In genomic region chr12:116060765-116061164, GRCh38 we compare ENCODE assay signal across 8 cellular contexts.
DNase-seq lines count a peak whose midpoint lies in the region; ATAC-seq and TF ChIP-seq lines count a peak whose summit lies in the region.

No MANE protein-coding gene starts in this region.

- H3K27me3 ChIP-seq in tibial artery, result no peaks in the 10 kb centered on the region
- no peaks in the 10 kb centered on the region for H3K27me3 ChIP-seq in aorta (ENCODE audit: control insufficient read depth in 1 of 2, insufficient read depth in 2 of 2, low read length in 1 of 2)

- 12 to 24% methylated on average over 2 of the region's 2 CpGs for WGBS in aorta, 2 donors

- H3K36me3 ChIP-seq in tibial artery (no peaks in the 10 kb centered on the region), aorta (ENCODE audit: control insufficient read depth in 1 of 2, insufficient read depth in 2 of 2, low read length in 1 of 2) (no peaks in the 10 kb centered on the region)

- H3K27ac ChIP-seq in tibial artery (no peak overlapping the region), aorta (ENCODE audit: low read depth in 1 of 2, low read length in 2 of 2) (no peak overlapping the region)

- peaks cover 0 to 41% (median 13%) of the 10 kb centered on the region in 4 donors for H3K4me1 ChIP-seq in tibial artery
- peaks cover 0 to under 1% of the 10 kb centered on the region in 2 donors for H3K4me1 ChIP-seq in aorta (ENCODE audit: control insufficient read depth in 1 of 2, insufficient read depth in 2 of 2, low read length in 2 of 2)

- H3K9me3 ChIP-seq in tibial artery (no peaks in the 10 kb centered on the region), aorta (ENCODE audit: control insufficient read depth, low read length) (no peaks in the 10 kb centered on the region)

- no peak for TF ChIP-seq CTCF in NB4 (IDR thresholded peaks at IDR 0.05; ENCODE audit: low read depth, low read length)
- TF ChIP-seq CTCF in tibial artery (IDR thresholded peaks at IDR 0.05), result no peak

- ATAC-seq in GM18498 (IDR thresholded peaks at IDR 0.05; ENCODE audit: unreplicated experiment) (peak; percentile 92), GM21723 (IDR thresholded peaks at IDR 0.05; ENCODE audit: unreplicated experiment) (peak; percentile 77), aorta (ENCODE audit: low FRiP score) (no peak)

- H3K4me3 ChIP-seq in NB4 (ENCODE audit: low read depth, low read length) (no peak overlapping the region), tibial artery (no peak overlapping the region), aorta (ENCODE audit: low read length in 2 of 2) (no peak overlapping the region)

- no peak for TF ChIP-seq POLR2A in NB4 (IDR thresholded peaks at IDR 0.05; ENCODE audit: extremely low read depth, insufficient read length)

- intact Hi-C loops in tibial artery (cut with DNase I; ENCODE audit: low total_unique reads) (no loop called here), aorta (cut with DNase I) (no loop called here)

- DNase-seq in NB4 (ENCODE audit: low read depth) (peak; percentile 43), iris pigment epithelial cell (ENCODE audit: low read depth) (peak; percentile 33), mucosa of gallbladder (ENCODE audit: low spot score) (no peak), tibial artery (no peak), aorta (no peak)
- no peak for DNase-seq in activated CD4-positive, alpha-beta T cell treated with anti-CD3 and anti-CD28 coated beads, Interleukin-2, amount 50 U/mL, for 1 hour

Comparison
In these comparisons a context has a peak if more than half of its experiments do, and no peak if none do; other contexts are left out.
1. DNase-seq: peak in NB4 (single experiment) and iris pigment epithelial cell (single experiment); none in mucosa of gallbladder (single experiment), activated CD4-positive, alpha-beta T cell treated with anti-CD3 and anti-CD28 coated beads, Interleukin-2, amount 50 U/mL, for 1 hour (single experiment), tibial artery (0 of 2) and aorta (0 of 2).